23 cellular contexts compared by ENCODE assay signal in genomic region chr13:30216111-30216510, GRCh38.
DNase-seq lines count a peak whose midpoint lies in the region; ATAC-seq and TF ChIP-seq lines count a peak whose summit lies in the region.
"Had no signal": no experiment of that assay in that cellular context is flagged by ENCODE, and none has a peak within 500 bp of the region (broad histone marks: within the 10 kb centered on the region; RNA-seq: fewer than 3 reads in every experiment).

No MANE protein-coding gene starts in this region.

- TF ChIP-seq POLR2A in right lobe of liver (IDR thresholded peaks at IDR 0.05): no peak

- TF ChIP-seq CTCF in C4-2B (conservative IDR thresholded peaks at IDR 0.05) (peak; percentile 20; the same call in 1 of the 2 replicates), HEK293 (tag by site-specific recombination; IDR thresholded peaks at IDR 0.05) (no peak), astrocyte of the spinal cord (IDR thresholded peaks at IDR 0.05; ENCODE audit: low read depth, low read length) (no peak), right lobe of liver (IDR thresholded peaks at IDR 0.05) (peak in 1 of 4 donors; percentile 6), hepatocyte (IDR thresholded peaks at IDR 0.05; ENCODE audit: poor library complexity) (no peak), CD14-positive monocyte (IDR thresholded peaks at IDR 0.05) (no peak)

- no peaks in the 10 kb centered on the region for H3K9me3 Mint-ChIP-seq in activated CD4-positive, alpha-beta memory T cell treated with anti-CD3 and anti-CD28 coated beads, Interleukin-2, amount 10 ng/mL, durations not matched to agents 7 days and 5 days
- peaks cover 0 to 7% (median 0%) of the 10 kb centered on the region in 7 donors for H3K9me3 Mint-ChIP-seq in CD14-positive monocyte
- H3K9me3 Mint-ChIP-seq: activated B cell treated with CpG ODN at 0.5 μM for 24 hours; activated CD4-positive, alpha-beta memory T cell treated with anti-CD3 and anti-CD28 coated beads for 36 hours; natural killer cell had no signal

- H3K4me1 Mint-ChIP-seq in activated CD4-positive, alpha-beta memory T cell treated with anti-CD3 and anti-CD28 coated beads, Interleukin-2, amount 10 ng/mL, durations not matched to agents 7 days and 5 days: no peaks in the 10 kb centered on the region
- no peaks in the 10 kb centered on the region for H3K4me1 Mint-ChIP-seq in CD14-positive monocyte
- H3K4me1 Mint-ChIP-seq: activated B cell treated with CpG ODN at 0.5 μM for 24 hours had no signal

- no peaks in the 10 kb centered on the region for H3K27me3 Mint-ChIP-seq in activated CD4-positive, alpha-beta memory T cell treated with anti-CD3 and anti-CD28 coated beads, Interleukin-2, amount 10 ng/mL, durations not matched to agents 7 days and 5 days
- no peaks in the 10 kb centered on the region for H3K27me3 Mint-ChIP-seq in CD14-positive monocyte (ENCODE audit: low read depth in 3 of 3)
- H3K27me3 Mint-ChIP-seq: activated B cell treated with CpG ODN at 0.5 μM for 24 hours; activated CD4-positive, alpha-beta memory T cell treated with anti-CD3 and anti-CD28 coated beads for 36 hours had no signal

- CTCF ChIA-PET in HEK293 (lab: Yijun Ruan, JAX): interaction anchor here (0.7 kb wide), 1 partner anchor 237 kb away, joined by 3 read pairs; no protein-coding TSS in a partner anchor
- CTCF ChIA-PET in activated CD4-positive, alpha-beta memory T cell treated with anti-CD3 and anti-CD28 coated beads, Interleukin-2, amount 10 ng/mL, durations not matched to agents 7 days and 5 days (lab: Charles Lee): no interaction called here

- no peak overlapping the region for H3K4me2 ChIP-seq in hepatocyte

- H3K27me3 ChIP-seq in right lobe of liver: no peaks in the 10 kb centered on the region
- no peaks in the 10 kb centered on the region for H3K27me3 ChIP-seq in hepatocyte
- H3K27me3 ChIP-seq: foreskin keratinocyte, pancreas, tibial nerve had no signal

- no peaks in the 10 kb centered on the region for H3K9me2 ChIP-seq in hepatocyte (replicated peaks; ENCODE audit: insufficient read depth)

- H3K27ac ChIP-seq in C4-2B (no peak overlapping the region), HEK293 (ENCODE audit: extremely low read depth, low read depth, low read length) (no peak overlapping the region), right lobe of liver (no peak overlapping the region), hepatocyte (no peak overlapping the region)
- H3K27ac ChIP-seq: foreskin keratinocyte, pancreas, tibial nerve had no signal

- no peaks in the 10 kb centered on the region for H3K4me1 ChIP-seq in HEK293 (ENCODE audit: control insufficient read depth, insufficient read depth, low read length)
- H3K4me1 ChIP-seq in right lobe of liver: no peaks in the 10 kb centered on the region
- no peaks in the 10 kb centered on the region for H3K4me1 ChIP-seq in hepatocyte (ENCODE audit: insufficient read depth)
- H3K4me1 ChIP-seq: foreskin keratinocyte, HAP-1, pancreas, tibial nerve had no signal

- H3K36me3 ChIP-seq in HEK293 (ENCODE audit: control insufficient read depth in 2 of 2, insufficient read depth in 1 of 2, low read length in 2 of 2): peaks cover 3 to 7% of the 10 kb centered on the region in 2 experiments; a peak in 2 of 3 replicates
- no peaks in the 10 kb centered on the region for H3K36me3 ChIP-seq in right lobe of liver
- H3K36me3 ChIP-seq in hepatocyte (replicated peaks; ENCODE audit: insufficient read depth, low read depth): no peaks in the 10 kb centered on the region
- H3K36me3 ChIP-seq: HAP-1, pancreas had no signal

- H3K79me2 ChIP-seq in hepatocyte: no peaks in the 10 kb centered on the region

- H4K20me1 ChIP-seq in hepatocyte (ENCODE audit: insufficient read depth, poor library complexity, severe bottlenecking): no peaks in the 10 kb centered on the region

- H3K27ac Mint-ChIP-seq in activated CD4-positive, alpha-beta memory T cell treated with anti-CD3 and anti-CD28 coated beads, Interleukin-2, amount 10 ng/mL, durations not matched to agents 7 days and 5 days: no peak overlapping the region
- no peak overlapping the region for H3K27ac Mint-ChIP-seq in CD14-positive monocyte
- H3K27ac Mint-ChIP-seq: activated B cell treated with CpG ODN at 0.5 μM for 24 hours; activated CD4-positive, alpha-beta memory T cell treated with anti-CD3 and anti-CD28 coated beads for 36 hours; natural killer cell had no signal

- WGBS in right lobe of liver (ENCODE audit: insufficient coverage, low coverage, low lambda C conversion rate, missing lambda C conversion rate): 50% methylated on average over 1 of the region's 2 CpGs
- 75% methylated on average over 2 of the region's 2 CpGs for WGBS in hepatocyte (ENCODE audit: low lambda C conversion rate, missing lambda C conversion rate)

- no peak overlapping the region for H3K4me3 ChIP-seq in HEK293 (ENCODE audit: low read depth, low read length)
- H3K4me3 ChIP-seq in astrocyte of the spinal cord (ENCODE audit: low read depth, low read length): no peak overlapping the region
- H3K4me3 ChIP-seq in right lobe of liver: no peak overlapping the region
- H3K4me3 ChIP-seq in hepatocyte: no peak overlapping the region
- H3K4me3 ChIP-seq: HAP-1, pancreas, tibial nerve had no signal

- ATAC-seq in right lobe of liver: peak; percentile 23 to 55 (median 42)
- ATAC-seq: foreskin keratinocyte, natural killer cell, pancreas, sciatic nerve had no signal

- no peak overlapping the region for H3K4me3 Mint-ChIP-seq in activated CD4-positive, alpha-beta memory T cell treated with anti-CD3 and anti-CD28 coated beads, Interleukin-2, amount 10 ng/mL, durations not matched to agents 7 days and 5 days
- no peak overlapping the region for H3K4me3 Mint-ChIP-seq in CD14-positive monocyte
- H3K4me3 Mint-ChIP-seq: activated B cell treated with CpG ODN at 0.5 μM for 24 hours; activated CD4-positive, alpha-beta memory T cell treated with anti-CD3 and anti-CD28 coated beads for 36 hours; natural killer cell had no signal

- H3K9me3 ChIP-seq in HEK293 (ENCODE audit: control insufficient read depth, insufficient read depth, low read depth, low read length) (no peaks in the 10 kb centered on the region), right lobe of liver (no peaks in the 10 kb centered on the region), hepatocyte (ENCODE audit: low read depth) (no peaks in the 10 kb centered on the region)
- H3K9me3 ChIP-seq: HAP-1, pancreas had no signal

- no peak overlapping the region for H2AFZ ChIP-seq in hepatocyte

- POLR2A ChIA-PET in HEK293 (lab: Yijun Ruan, JAX): no interaction called here
- POLR2A ChIA-PET in activated CD4-positive, alpha-beta memory T cell treated with anti-CD3 and anti-CD28 coated beads, Interleukin-2, amount 10 ng/mL, durations not matched to agents 7 days and 5 days (lab: Charles Lee): no interaction called here

- in situ Hi-C loops in astrocyte of the spinal cord (cut with HindIII; ENCODE audit: low sequenced_read_pairs): no loop called here

- intact Hi-C loops in right lobe of liver (cut with DNase I): no loop called here
- intact Hi-C loops in CD14-positive monocyte (cut with micrococcal nuclease): no loop called here

- H3K36me3 Mint-ChIP-seq in activated CD4-positive, alpha-beta memory T cell treated with anti-CD3 and anti-CD28 coated beads, Interleukin-2, amount 10 ng/mL, durations not matched to agents 7 days and 5 days (ENCODE audit: low read depth): peaks cover 41% of the 10 kb centered on the region
- peaks cover 10 to 23% of the 10 kb centered on the region in 2 donors for H3K36me3 Mint-ChIP-seq in CD14-positive monocyte
- H3K36me3 Mint-ChIP-seq: natural killer cell had no signal

- DNase-seq in astrocyte of the spinal cord (ENCODE audit: low read depth, low spot score) (peak; percentile 77), right lobe of liver (no peak), hepatocyte (ENCODE audit: low spot score) (no peak), foreskin melanocyte (no peak), CD14-positive monocyte (ENCODE audit: low spot score) (no peak)
- DNase-seq in activated CD4-positive, alpha-beta memory T cell treated with anti-CD3 and anti-CD28 coated beads, Interleukin-2, amount 10 ng/mL, durations not matched to agents 7 days and 5 days: no peak
- DNase-seq: activated B cell treated with CpG ODN at 0.5 μM for 24 hours; activated CD4-positive, alpha-beta memory T cell treated with anti-CD3 and anti-CD28 coated beads for 36 hours; activated gamma-delta T cell treated with Interleukin-2 at 50 U/mL for 16 hours; activated T-cell treated with anti-CD3 and anti-CD28 coated beads for 4 hours; erythroblast; foreskin keratinocyte; Kasumi-1; natural killer cell; NCI-H1092 treated with DMSO at 0.1 percent for 48 hours; NCI-H2171; pancreas; stimulated activated naive CD4-positive, alpha-beta T cell had no signal

TF ChIP-seq in HEK293, 187 proteins besides CTCF, POLR2A, EP300 and RAD21:
- TF ChIP-seq PRDM10 (tag by site-specific recombination; IDR thresholded peaks at IDR 0.05): peak; percentile 58
- TF ChIP-seq OSR2 (tag by site-specific recombination; IDR thresholded peaks at IDR 0.05): 0 out of 2 replicates have a peak, but pooled peaks have one; percentile 9
- TF ChIP-seq ZNF510 (tag by site-specific recombination; IDR thresholded peaks at IDR 0.05; ENCODE audit: insufficient replicate concordance): no peak
- peak; percentile 62 for TF ChIP-seq GLIS1 (tag by site-specific recombination; IDR thresholded peaks at IDR 0.05)
- TF ChIP-seq ZIC2 (tag by site-specific recombination; IDR thresholded peaks at IDR 0.05): peak; percentile 69
TF ChIP-seq in HEK293: peak in this region for 4.
